8 cellular contexts compared by ENCODE assay signal in genomic region chr6:138454976-138455706, GRCh38. TPM values are rescaled to one million over a fixed set of nuclear protein-coding genes. Genes with fewer than 3 reads are reported as not detected.
DNase-seq lines count a peak whose midpoint lies in the region; ATAC-seq and TF ChIP-seq lines count a peak whose summit lies in the region.

No MANE protein-coding gene starts in this region.

- intact Hi-C loops in naive thymus-derived CD4-positive, alpha-beta T cell (cut with micrococcal nuclease) = loop anchor here (1.0 to 5.0 kb wide), 4 partner anchors 26 to 917 kb away; partner anchors contain the start of gene CITED2 (in 1 of the 2)
- intact Hi-C loops in gastrocnemius medialis (cut with DNase I; ENCODE audit: low total_unique reads) = no loop called here

- H3K27ac ChIP-seq in naive thymus-derived CD4-positive, alpha-beta T cell (ENCODE audit: low read depth, low read length) = peak overlapping the region; percentile 75
- H3K27ac ChIP-seq in gastrocnemius medialis = no peak overlapping the region

- POLR2A ChIA-PET in naive thymus-derived CD4-positive, alpha-beta T cell (lab: Charles Lee) = interaction anchor here (0.9 to 2.0 kb wide), 7 partner anchors 12 to 919 kb away, joined by 3 to 18 read pairs (median 6); partner anchors contain the start of genes CITED2 and HEBP2

- TF ChIP-seq POLR2A in gastrocnemius medialis (IDR thresholded peaks at IDR 0.05) = no peak

- peaks cover 19 to 22% of the 10 kb centered on the region in 2 donors for H3K4me1 ChIP-seq in naive thymus-derived CD4-positive, alpha-beta T cell (ENCODE audit: control insufficient read depth in 2 of 2, insufficient read depth in 2 of 2, low read length in 2 of 2)
- H3K4me1 ChIP-seq in gastrocnemius medialis = no peaks in the 10 kb centered on the region

- no peaks in the 10 kb centered on the region for H3K9me3 Mint-ChIP-seq in naive thymus-derived CD4-positive, alpha-beta T cell

- H3K9me3 ChIP-seq in naive thymus-derived CD4-positive, alpha-beta T cell (ENCODE audit: control insufficient read depth in 2 of 3, low read length in 3 of 3) = no peaks in the 10 kb centered on the region
- H3K9me3 ChIP-seq in gastrocnemius medialis = no peaks in the 10 kb centered on the region

- peaks cover 0 to 4% (median 0%) of the 10 kb centered on the region in 5 donors for H3K27me3 Mint-ChIP-seq in naive thymus-derived CD4-positive, alpha-beta T cell

- in situ Hi-C loops in gastrocnemius medialis (cut with MboI; ENCODE audit: low sequenced_read_pairs in 4 of 4) = no loop called here

- H3K27ac Mint-ChIP-seq in naive thymus-derived CD4-positive, alpha-beta T cell = peak overlapping the region; percentile 77 to 97 (median 93)

- H3K36me3 Mint-ChIP-seq in naive thymus-derived CD4-positive, alpha-beta T cell = no peaks in the 10 kb centered on the region

- peak; percentile 47 for DNase-seq in HPDE6-E6E7 (ENCODE audit: extremely low spot score)
- peak; percentile 10 for DNase-seq in activated T-helper 9 cell treated with anti-CD3 and anti-CD28 coated beads, Interleukin-2, amount 50 U/mL, for 16 hours (ENCODE audit: low read depth)
- DNase-seq in naive thymus-derived CD4-positive, alpha-beta T cell = peak; percentile 12 to 79 (median 55)
- DNase-seq in HuH-7 (ENCODE audit: low spot score) = no peak
- no peak for DNase-seq in gastrocnemius medialis
- no peak for DNase-seq in DMS 273 (lab: John Stamatoyannopoulos, UW; ENCODE audit: unreplicated experiment)

- H3K4me3 ChIP-seq in naive thymus-derived CD4-positive, alpha-beta T cell (ENCODE audit: low read length) = peak overlapping the region; percentile 48
- H3K4me3 ChIP-seq in gastrocnemius medialis = no peak overlapping the region

- ATAC-seq in GM18499 (IDR thresholded peaks at IDR 0.05; ENCODE audit: insufficient read depth, unreplicated experiment) = peak; percentile 43
- ATAC-seq in naive thymus-derived CD4-positive, alpha-beta T cell = peak; percentile 85
- ATAC-seq in gastrocnemius medialis = no peak
- ATAC-seq in HG02763 (IDR thresholded peaks at IDR 0.05; ENCODE audit: unreplicated experiment) = no peak

- TF ChIP-seq CTCF in gastrocnemius medialis (IDR thresholded peaks at IDR 0.05 in 4 of 5, conservative IDR thresholded peaks at IDR 0.05 in 1 of 5) = no peak

- peaks cover 5 to 32% (median 22%) of the 10 kb centered on the region in 7 donors for H3K4me1 Mint-ChIP-seq in naive thymus-derived CD4-positive, alpha-beta T cell

- no peaks in the 10 kb centered on the region for H3K36me3 ChIP-seq in naive thymus-derived CD4-positive, alpha-beta T cell (ENCODE audit: control insufficient read depth in 2 of 3, insufficient read depth in 3 of 3, low read length in 3 of 3)
- H3K36me3 ChIP-seq in gastrocnemius medialis = no peaks in the 10 kb centered on the region

- CTCF ChIA-PET in naive thymus-derived CD4-positive, alpha-beta T cell (lab: Charles Lee) = interaction anchor here (0.6 to 3.0 kb wide), 7 partner anchors 11 to 340 kb away, joined by 3 to 26 read pairs (median 3); no protein-coding TSS in a partner anchor

- H3K27me3 ChIP-seq in naive thymus-derived CD4-positive, alpha-beta T cell (ENCODE audit: control insufficient read depth in 2 of 2, insufficient read depth in 2 of 2, low read length in 2 of 2) = no peaks in the 10 kb centered on the region
- H3K27me3 ChIP-seq in gastrocnemius medialis = no peaks in the 10 kb centered on the region

- peak overlapping the region; percentile 40 to 79 (median 70) for H3K4me3 Mint-ChIP-seq in naive thymus-derived CD4-positive, alpha-beta T cell

RNA-seq across cellular contexts. Expression of gene NHSL1, which starts 44.2 kb away (rescaled TPM):
- 1 to 10 TPM in 2 of 5 experiments, under 1 TPM in 3; 0.13 to 1.2 (median 0.56) TPM for total RNA-seq in naive thymus-derived CD4-positive, alpha-beta T cell
- polyA plus RNA-seq in naive thymus-derived CD4-positive, alpha-beta T cell = under 1 TPM in 1 of 2 donors, not detected in 1; 0.05 TPM
- 1 to 10 TPM in 3 of 4 donors, under 1 TPM in 1; 0.31 to 2.0 (median 1.1) TPM for total RNA-seq in gastrocnemius medialis

RNA-seq across cellular contexts. Expression of gene HEBP2, which starts 51.1 kb away (rescaled TPM):
- total RNA-seq in naive thymus-derived CD4-positive, alpha-beta T cell = 10 to 100 TPM; 24.9 to 50.7 (median 48.2) TPM
- 10 to 100 TPM; 33.8 to 41.0 TPM for polyA plus RNA-seq in naive thymus-derived CD4-positive, alpha-beta T cell
- 10 to 100 TPM; 60.3 to 81.5 (median 74.8) TPM for total RNA-seq in gastrocnemius medialis

Comparison
In these comparisons a context has a peak if more than half of its experiments do, and no peak if none do; other contexts are left out.
1. ATAC-seq: peak in GM18499 (single experiment) and naive thymus-derived CD4-positive, alpha-beta T cell (single experiment); none in gastrocnemius medialis (0 of 2) and HG02763 (single experiment).
2. DNase-seq: peak in HPDE6-E6E7 (single experiment), activated T-helper 9 cell treated with anti-CD3 and anti-CD28 coated beads, Interleukin-2, amount 50 U/mL, for 16 hours (single experiment) and naive thymus-derived CD4-positive, alpha-beta T cell (9 of 9); none in HuH-7 (single experiment), gastrocnemius medialis (0 of 2) and DMS 273 (single experiment).